ENCODE assay signal across 18 cellular contexts in genomic region chr10:36019749-36020148, GRCh38.
"Had no signal": no experiment of that assay in that cellular context is flagged by ENCODE, and none has a peak within 500 bp of the region (broad histone marks: within the 10 kb centered on the region; RNA-seq: fewer than 3 reads in every experiment).

No MANE protein-coding gene starts in this region.

- H3K27ac ChIP-seq: RWPE1, SJCRH30 had no signal

- H3K36me3 ChIP-seq: SJCRH30 had no signal

- H3K9me3 ChIP-seq: SJCRH30 had no signal

- H3K4me3 ChIP-seq: SJCRH30 had no signal

- H3K4me1 ChIP-seq: SJCRH30 had no signal

- DNase-seq: KBM-7, MV-4-11, NCI-H1048, NCI-H1105, NCI-H1417, NCI-H1436 treated with DMSO at 0.1 percent for 48 hours, NCI-H1694, NCI-H187 treated with DMSO at 0.1 percent for 48 hours, NCI-H2029 treated with DMSO at 0.1 percent for 48 hours, NCI-H226, NCI-H446, NCI-H510A, NCI-H524 treated with DMSO at 0.1 percent for 48 hours, NCI-H69, NCI-H774, SHP77, SJCRH30 had no signal

- H3K27me3 ChIP-seq: SJCRH30 had no signal
